In the genomic region with DNA sequence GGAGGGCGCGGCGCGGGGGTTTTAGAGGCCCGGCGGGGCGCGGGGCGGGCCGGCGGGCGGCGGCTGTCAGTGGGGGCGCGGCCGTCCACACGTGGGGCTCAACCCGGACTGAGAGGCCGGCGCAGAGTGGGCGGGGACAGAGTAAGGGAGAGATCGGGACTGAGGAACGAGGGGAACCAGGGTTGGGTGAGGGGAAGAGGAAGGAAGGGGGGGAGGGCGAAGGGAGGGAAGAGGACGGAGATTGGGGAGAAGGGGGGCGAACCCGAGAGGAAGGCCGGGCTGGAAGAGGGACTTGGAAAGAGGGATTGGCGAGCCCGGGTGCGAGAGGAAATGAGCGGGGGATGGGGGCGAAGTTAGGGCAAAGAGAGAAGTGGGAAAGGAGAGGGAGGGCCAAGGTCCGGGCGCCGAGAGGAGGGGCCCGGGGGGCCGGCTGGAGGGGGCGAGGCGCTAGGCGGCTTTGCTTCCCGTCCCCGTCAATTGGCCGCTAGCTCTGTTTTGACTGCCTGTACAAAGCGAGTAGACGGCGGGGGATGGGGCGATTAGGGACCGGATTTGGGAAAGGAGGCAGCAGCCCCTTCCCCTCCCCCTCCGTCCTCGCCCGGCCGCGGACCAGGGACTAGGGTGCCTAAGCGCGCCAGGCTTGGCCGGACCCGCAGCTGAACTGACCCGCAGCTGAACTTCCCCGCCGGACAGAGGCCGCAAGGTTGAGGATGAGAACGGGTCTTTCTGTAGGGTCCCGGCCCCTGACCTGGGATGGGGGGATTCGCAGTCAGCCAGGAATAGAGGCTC, we compare ENCODE assay signal across 8 cellular contexts. TPM values are rescaled to one million over a fixed set of nuclear protein-coding genes. Genes with fewer than 3 reads are reported as not detected.
A peak's percentile ranks its signal among the peaks of the same experiment; 100 is the strongest.
DNase-seq lines count a peak whose midpoint lies in the region; ATAC-seq and TF ChIP-seq lines count a peak whose summit lies in the region.

No MANE protein-coding gene starts in this region.

- peaks cover 9 to 24% of the 10 kb centered on the region in 2 donors for H3K27me3 Mint-ChIP-seq in CD8-positive, alpha-beta memory T cell

- peak overlapping the region; percentile 97 for H3K27ac ChIP-seq in cardiac muscle cell
- no peak overlapping the region for H3K27ac ChIP-seq in CD8-positive, alpha-beta memory T cell (ENCODE audit: low read depth, low read length)

- DNase-seq in SKM-1 treated with dmso at 0.1 percent for 144 hours (lab: John Stamatoyannopoulos, UW; ENCODE audit: unreplicated experiment) (peak; percentile 86), cardiac muscle cell (ENCODE audit: low read depth in 1 of 2, low spot score in 1 of 2) (peak; percentile 94 to 98), posterior vena cava (ENCODE audit: low spot score) (peak; percentile 86)
- no peak for DNase-seq in activated CD8-positive, alpha-beta memory T cell treated with anti-CD3 and anti-CD28 coated beads, Interleukin-2, amount 50 U/mL, for 48 hours
- DNase-seq in activated CD4-positive, alpha-beta T cell treated with anti-CD3 and anti-CD28 coated beads, Interleukin-2, amount 50 U/mL, for 48 hours = no peak
- DNase-seq in CD8-positive, alpha-beta memory T cell = no peak

- H3K4me1 ChIP-seq in cardiac muscle cell (ENCODE audit: low read depth) = peaks cover 8% of the 10 kb centered on the region
- H3K4me1 ChIP-seq in CD8-positive, alpha-beta memory T cell (ENCODE audit: insufficient read depth, low read length) = no peaks in the 10 kb centered on the region

- intact Hi-C loops in posterior vena cava (cut with DNase I) = no loop called here

- H3K9me3 ChIP-seq in cardiac muscle cell (ENCODE audit: low read depth) = no peaks in the 10 kb centered on the region
- no peaks in the 10 kb centered on the region for H3K9me3 ChIP-seq in CD8-positive, alpha-beta memory T cell (ENCODE audit: low read length)

- no peak overlapping the region for H3K4me3 Mint-ChIP-seq in CD8-positive, alpha-beta memory T cell

- peaks cover 30% of the 10 kb centered on the region for H3K36me3 ChIP-seq in cardiac muscle cell
- no peaks in the 10 kb centered on the region for H3K36me3 ChIP-seq in CD8-positive, alpha-beta memory T cell (ENCODE audit: insufficient read depth, low read length)

- no peaks in the 10 kb centered on the region for H3K27me3 ChIP-seq in cardiac muscle cell
- H3K27me3 ChIP-seq in CD8-positive, alpha-beta memory T cell (ENCODE audit: insufficient read depth, low read length, poor library complexity, severe bottlenecking) = peaks cover 5% of the 10 kb centered on the region

- H3K4me1 Mint-ChIP-seq in CD8-positive, alpha-beta memory T cell = no peaks in the 10 kb centered on the region

- peaks cover 0 to 9% (median 5%) of the 10 kb centered on the region in 5 donors for H3K9me3 Mint-ChIP-seq in CD8-positive, alpha-beta memory T cell

- peak overlapping the region; percentile 95 for H3K4me3 ChIP-seq in cardiac muscle cell
- H3K4me3 ChIP-seq in CD8-positive, alpha-beta memory T cell (ENCODE audit: low read length) = no peak overlapping the region

- no peak overlapping the region for H3K27ac Mint-ChIP-seq in CD8-positive, alpha-beta memory T cell

- no peaks in the 10 kb centered on the region for H3K36me3 Mint-ChIP-seq in CD8-positive, alpha-beta memory T cell

- CTCF ChIA-PET in CD8-positive, alpha-beta memory T cell (lab: Charles Lee) = no interaction called here

- POLR2A ChIA-PET in CD8-positive, alpha-beta memory T cell (lab: Charles Lee) = no interaction called here

- peak; percentile 15 for ATAC-seq in HG02642 (IDR thresholded peaks at IDR 0.05; ENCODE audit: poor library complexity, unreplicated experiment)
- ATAC-seq in HG03571 (IDR thresholded peaks at IDR 0.05; ENCODE audit: unreplicated experiment) = no peak

- no peak for TF ChIP-seq CTCF in cardiac muscle cell (IDR thresholded peaks at IDR 0.05; ENCODE audit: low read depth, low read length)

RNA-seq across cellular contexts. Expression of a gene that starts 0.4 kb away (rescaled TPM):
- total RNA-seq in cardiac muscle cell (1,580 and 2,094 TPM in 2 replicates), posterior vena cava (1 to 10 TPM; 4.3 to 6.3 TPM)
- 725 and 1,356 TPM in 2 replicates for polyA plus RNA-seq in cardiac muscle cell
- under 1 TPM; 0.09 to 0.20 TPM for total RNA-seq in CD8-positive, alpha-beta memory T cell
- not detected for polyA plus RNA-seq in CD8-positive, alpha-beta memory T cell

Comparison
In these comparisons a context has a peak if more than half of its experiments do, and no peak if none do; other contexts are left out.
1. DNase-seq: peak in SKM-1 treated with dmso at 0.1 percent for 144 hours (single experiment), cardiac muscle cell (2 of 2) and posterior vena cava (single experiment); none in activated CD8-positive, alpha-beta memory T cell treated with anti-CD3 and anti-CD28 coated beads, Interleukin-2, amount 50 U/mL, for 48 hours (single experiment), activated CD4-positive, alpha-beta T cell treated with anti-CD3 and anti-CD28 coated beads, Interleukin-2, amount 50 U/mL, for 48 hours (0 of 2) and CD8-positive, alpha-beta memory T cell (0 of 5).
2. RNA of a gene that starts 0.4 kb away (total RNA-seq): 1,580 to 2,094 TPM in cardiac muscle cell; 4.3 to 6.3 TPM in posterior vena cava and 0.09 to 0.20 TPM in CD8-positive, alpha-beta memory T cell; every median in the first group is over 100 times any median in the second.